Comparison of ENCODE assay signal across 9 cellular contexts in the genomic region with DNA sequence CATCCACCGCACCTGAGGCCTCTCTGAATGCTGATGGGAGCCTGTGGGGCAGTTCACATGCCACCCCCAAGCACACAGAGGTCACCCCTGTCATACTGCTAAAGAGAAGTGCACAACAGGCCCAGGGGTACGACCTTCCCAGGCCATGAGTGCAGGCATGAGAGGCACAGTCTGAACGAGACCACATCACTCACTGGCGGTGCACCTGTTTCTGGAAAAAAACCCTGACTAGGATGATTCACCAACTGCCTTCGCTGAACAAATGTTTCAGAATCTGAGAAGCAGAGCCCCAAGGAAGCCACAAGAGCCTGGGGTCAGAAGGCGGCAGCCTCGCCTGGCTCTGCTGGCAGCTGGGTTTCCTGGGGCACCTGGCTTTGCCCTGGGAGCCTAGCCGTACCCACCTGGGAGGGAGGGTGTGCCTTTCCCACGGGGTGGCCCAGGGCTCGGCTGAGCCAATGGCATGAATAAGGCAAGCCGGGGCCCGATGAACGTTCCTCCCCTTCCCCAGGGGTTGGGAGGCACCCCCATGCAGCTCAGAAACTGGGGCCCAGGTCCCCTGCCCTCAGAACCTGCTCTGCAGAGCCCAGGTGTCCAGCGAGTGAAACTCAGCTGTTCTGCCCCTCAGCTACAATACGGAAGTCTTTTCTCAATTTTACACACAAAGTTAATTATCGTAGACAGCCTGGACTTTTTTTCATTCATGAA.
DNase-seq lines count a peak whose midpoint lies in the region; ATAC-seq and TF ChIP-seq lines count a peak whose summit lies in the region.
"Had no signal": no experiment of that assay in that cellular context is flagged by ENCODE, and none has a peak within 500 bp of the region (broad histone marks: within the 10 kb centered on the region; RNA-seq: fewer than 3 reads in every experiment).

No MANE protein-coding gene starts in this region.

- peaks cover 28% of the 10 kb centered on the region for H3K4me1 Mint-ChIP-seq in activated B cell treated with CpG ODN at 0.5 μM for 24 hours

- TF ChIP-seq POLR2A in gastrocnemius medialis (IDR thresholded peaks at IDR 0.05): peak; percentile 70 to 84

- in situ Hi-C loops in mammary epithelial cell (cut with MboI; ENCODE audit: low sequenced_read_pairs in 2 of 2) (no loop called here), gastrocnemius medialis (cut with MboI; ENCODE audit: low sequenced_read_pairs in 4 of 4) (no loop called here)

- dilution Hi-C loops in mammary epithelial cell (cut with HindIII; ENCODE audit: low sequenced_read_pairs): no loop called here

- CTCF ChIA-PET in activated B cell treated with CpG ODN at 0.5 μM for 24 hours (lab: Charles Lee): no interaction called here
- CTCF ChIA-PET in mammary epithelial cell (lab: Charles Lee; ENCODE audit: low non-redundant PET): no interaction called here

- peaks cover 31% of the 10 kb centered on the region for H3K79me2 ChIP-seq in mammary epithelial cell (ENCODE audit: insufficient read depth, low read length)

- no peak overlapping the region for H2AFZ ChIP-seq in mammary epithelial cell (ENCODE audit: low read depth, low read length)

- H3K27me3 Mint-ChIP-seq in activated B cell treated with CpG ODN at 0.5 μM for 24 hours: no peaks in the 10 kb centered on the region

- peaks cover 14% of the 10 kb centered on the region for H3K36me3 Mint-ChIP-seq in activated B cell treated with CpG ODN at 0.5 μM for 24 hours (ENCODE audit: low read depth)

- POLR2A ChIA-PET in activated B cell treated with CpG ODN at 0.5 μM for 24 hours (lab: Charles Lee): no interaction called here

- H3K27me3 ChIP-seq in mammary epithelial cell (ENCODE audit: insufficient read depth, low read length) (no peaks in the 10 kb centered on the region), gastrocnemius medialis (no peaks in the 10 kb centered on the region)

- H3K4me1 ChIP-seq in mammary epithelial cell (ENCODE audit: insufficient read depth, low read length) (peaks cover 8% of the 10 kb centered on the region), gastrocnemius medialis (peaks cover 45 to 54% of the 10 kb centered on the region in 2 donors)

- intact Hi-C loops in activated B cell treated with CpG ODN at 0.5 μM for 24 hours (cut with micrococcal nuclease) (loop anchor here (5.0 kb wide), 1 partner anchor 40 kb away; no protein-coding TSS in a partner anchor), mammary epithelial cell (cut with micrococcal nuclease) (no loop called here), gastrocnemius medialis (cut with DNase I; ENCODE audit: low total_unique reads) (no loop called here)

- H3K9ac ChIP-seq in mammary epithelial cell (ENCODE audit: insufficient read depth, low read length): no peak overlapping the region

- H3K27ac Mint-ChIP-seq in activated B cell treated with CpG ODN at 0.5 μM for 24 hours: peak overlapping the region; percentile 30

- no peak overlapping the region for H3K4me3 Mint-ChIP-seq in activated B cell treated with CpG ODN at 0.5 μM for 24 hours

- H3K27ac ChIP-seq in mammary epithelial cell (ENCODE audit: insufficient read depth, low read depth, low read length) (no peak overlapping the region), gastrocnemius medialis (peak overlapping the region; percentile 96 to 99 (median 98))
- H3K27ac ChIP-seq: VCaP had no signal

- no peaks in the 10 kb centered on the region for H4K20me1 ChIP-seq in mammary epithelial cell (ENCODE audit: insufficient read depth, low read length)

- no peak overlapping the region for H3K4me3 ChIP-seq in mammary epithelial cell (replicated peaks in 1 of 3; ENCODE audit: insufficient read depth in 1 of 3, low read depth in 2 of 3, low read length in 3 of 3)
- no peak overlapping the region for H3K4me3 ChIP-seq in gastrocnemius medialis

- ATAC-seq in activated B cell treated with CpG ODN at 0.5 μM for 24 hours (ENCODE audit: low read depth): peak; percentile 75
- peak; percentile 48 to 53 for ATAC-seq in gastrocnemius medialis
- ATAC-seq in HG02852 (IDR thresholded peaks at IDR 0.05; ENCODE audit: unreplicated experiment): no peak

- TF ChIP-seq CTCF in activated B cell treated with CpG ODN at 0.5 μM for 24 hours (IDR thresholded peaks at IDR 0.05): no peak
- no peak for TF ChIP-seq CTCF in mammary epithelial cell (conservative IDR thresholded peaks at IDR 0.05 in 1 of 2, IDR thresholded peaks at IDR 0.05 in 1 of 2; ENCODE audit: extremely low read depth in 1 of 2, insufficient read depth in 1 of 2, low read depth in 1 of 2, low read length in 2 of 2)
- no peak for TF ChIP-seq CTCF in gastrocnemius medialis (IDR thresholded peaks at IDR 0.05 in 4 of 5, conservative IDR thresholded peaks at IDR 0.05 in 1 of 5)

- H3K9me3 ChIP-seq in mammary epithelial cell (replicated peaks; ENCODE audit: insufficient read depth, low read length) (no peaks in the 10 kb centered on the region), gastrocnemius medialis (no peaks in the 10 kb centered on the region)

- 23% methylated on average over 13 of the region's 16 CpGs for WGBS in mammary epithelial cell (ENCODE audit: low coverage, missing lambda C conversion rate)

- no peaks in the 10 kb centered on the region for H3K9me3 Mint-ChIP-seq in activated B cell treated with CpG ODN at 0.5 μM for 24 hours

- H3K4me2 ChIP-seq in mammary epithelial cell (ENCODE audit: insufficient read depth, low read depth, low read length): no peak overlapping the region

- no TSS peak for BruUV-seq in mammary epithelial cell (replicated peaks; lab: Mats Ljungman, UMichigan)

- DNase-seq in SIG-M5 treated with dmso at 0.1 percent for 504 hours (lab: John Stamatoyannopoulos, UW; ENCODE audit: unreplicated experiment) (peak; percentile 19), SIG-M5 (lab: John Stamatoyannopoulos, UW) (no peak), activated B cell treated with CpG ODN at 0.5 μM for 24 hours (no peak), mammary epithelial cell (peak; percentile 70), gastrocnemius medialis (peak; percentile 76 to 89), GM19240 (ENCODE audit: insufficient read length, low spot score) (no peak), SKM-1 treated with dmso at 0.1 percent for 144 hours (lab: John Stamatoyannopoulos, UW; ENCODE audit: unreplicated experiment) (no peak)

- H3K36me3 ChIP-seq in mammary epithelial cell (ENCODE audit: insufficient read depth, low read length) (no peaks in the 10 kb centered on the region), gastrocnemius medialis (no peaks in the 10 kb centered on the region)

Comparison
In these comparisons a context has a peak if more than half of its experiments do, and no peak if none do; other contexts are left out.
1. DNase-seq: peak in SIG-M5 treated with dmso at 0.1 percent for 504 hours (single experiment), mammary epithelial cell (single experiment) and gastrocnemius medialis (2 of 2); none in SIG-M5 (single experiment), activated B cell treated with CpG ODN at 0.5 μM for 24 hours (single experiment), GM19240 (single experiment) and SKM-1 treated with dmso at 0.1 percent for 144 hours (single experiment).